ENCODE assay signal across 9 cellular contexts in genomic region chr17:1179635-1180433, GRCh38. TPM values are rescaled to one million over a fixed set of nuclear protein-coding genes. Genes with fewer than 3 reads are reported as not detected.
A peak's percentile ranks its signal among the peaks of the same experiment; 100 is the strongest.
DNase-seq lines count a peak whose midpoint lies in the region; ATAC-seq and TF ChIP-seq lines count a peak whose summit lies in the region.
"Had no signal": no experiment of that assay in that cellular context is flagged by ENCODE, and none has a peak within 500 bp of the region (broad histone marks: within the 10 kb centered on the region; RNA-seq: fewer than 3 reads in every experiment).

Gene ABR (minus strand): TSS chr17:1179981. CDS start chr17:1179727, 254 bp downstream.

- H3K36me3 Mint-ChIP-seq in WTC11 = no peaks in the 10 kb centered on the region
- no peaks in the 10 kb centered on the region for H3K36me3 Mint-ChIP-seq in chondrocyte (ENCODE audit: low read depth)

- TF ChIP-seq CTCF in WTC11 (IDR thresholded peaks at IDR 0.05) = no peak
- TF ChIP-seq CTCF in chondrocyte (IDR thresholded peaks at IDR 0.05) = no peak

- no peak within 1 kb of the TSS for H3K27ac Mint-ChIP-seq in WTC11
- peak within 1 kb of the TSS; percentile 77 for H3K27ac Mint-ChIP-seq in chondrocyte (ENCODE audit: unreplicated experiment)

- DNase-seq in NCI-H2171 treated with DMSO at 0.1 percent for 48 hours (lab: John Stamatoyannopoulos, UW) (peak; percentile 12), NCI-H2171 (lab: John Stamatoyannopoulos, UW) (no peak), WTC11 (ENCODE audit: low spot score) (peak; percentile 74), chondrocyte (ENCODE audit: low spot score) (no peak), left lobe of liver (ENCODE audit: low spot score) (no peak), DMS79 treated with DMSO at 0.1 percent for 48 hours (lab: John Stamatoyannopoulos, UW) (no peak)
- peak; percentile 48 to 55 for DNase-seq in stimulated activated CD4-positive, alpha-beta T cell treated with anti-CD3 and anti-CD28 coated beads, Interleukin-4, amount 100 ng/mL, for 4 hours
- DNase-seq: DND-41 had no signal

- H3K4me1 Mint-ChIP-seq in WTC11 = peaks cover 20% of the 10 kb centered on the region
- peaks cover 55% of the 10 kb centered on the region for H3K4me1 Mint-ChIP-seq in chondrocyte (ENCODE audit: low read depth)

- H3K9me3 Mint-ChIP-seq in WTC11 (no peaks in the 10 kb centered on the region), chondrocyte (ENCODE audit: low read depth) (no peaks in the 10 kb centered on the region)

- CTCF ChIA-PET in WTC11 (lab: Charles Lee) = interaction anchor here (0.7 to 3.6 kb wide), 4 partner anchors 7 to 262 kb away, joined by 3 to 16 read pairs (median 14); no protein-coding TSS in a partner anchor

- POLR2A ChIA-PET in WTC11 (lab: Charles Lee) = no interaction called here

- H3K4me3 Mint-ChIP-seq in WTC11 (peak within 1 kb of the TSS; percentile 77), chondrocyte (ENCODE audit: unreplicated experiment) (peak within 1 kb of the TSS; percentile 81)

- ATAC-seq in WTC11 (peak; percentile 43), left lobe of liver (peak; percentile 53), GM21367 (IDR thresholded peaks at IDR 0.05; ENCODE audit: unreplicated experiment) (no peak)

- H3K27me3 Mint-ChIP-seq in WTC11 (ENCODE audit: low read depth) (peaks cover 43% of the 10 kb centered on the region), chondrocyte (ENCODE audit: low read depth) (no peaks in the 10 kb centered on the region)

TF ChIP-seq in WTC11, 78 proteins besides CTCF, POLR2A, EP300 and RAD21:
- TF ChIP-seq FOXP1 (CRISPR knock-in tag; IDR thresholded peaks at IDR 0.05; ENCODE audit: borderline replicate concordance) (0 out of 2 replicates have a peak, but pooled peaks have one; percentile 11), ZNF425 (CRISPR knock-in tag; conservative IDR thresholded peaks at IDR 0.05) (no peak)

RNA-seq across cellular contexts. Expression of gene ABR, which starts in this region (rescaled TPM):
- total RNA-seq in WTC11 (2021) (38.0 to 43.7 TPM (median 41.0 TPM) in 3 replicates), chondrocyte (114 to 129 TPM (median 119 TPM) in 3 replicates), left lobe of liver (13.4 TPM)

Comparison
In these comparisons a context has a peak if more than half of its experiments do, and no peak if none do; other contexts are left out.
1. DNase-seq: peak in NCI-H2171 treated with DMSO at 0.1 percent for 48 hours (single experiment), WTC11 (single experiment) and stimulated activated CD4-positive, alpha-beta T cell treated with anti-CD3 and anti-CD28 coated beads, Interleukin-4, amount 100 ng/mL, for 4 hours (2 of 2); none in NCI-H2171 (single experiment), chondrocyte (single experiment), left lobe of liver (single experiment) and DMS79 treated with DMSO at 0.1 percent for 48 hours (single experiment).